7 cellular contexts compared by ENCODE assay signal in the genomic region with DNA sequence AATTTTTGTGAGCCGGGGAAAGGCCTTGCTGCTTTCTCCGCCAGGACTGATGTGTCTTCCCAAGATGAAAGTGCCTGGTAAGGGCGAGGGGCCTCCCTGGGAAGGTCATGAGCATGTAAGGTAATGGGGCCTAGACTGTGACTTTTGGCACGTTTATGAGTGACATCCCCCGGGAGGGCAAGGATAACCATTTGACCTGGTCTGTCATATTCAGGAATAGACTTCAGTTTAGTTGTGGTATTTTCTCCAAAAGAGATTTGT. TPM values are rescaled to one million over a fixed set of nuclear protein-coding genes. Genes with fewer than 3 reads are reported as not detected.
DNase-seq lines count a peak whose midpoint lies in the region; ATAC-seq, FAIRE-seq and TF ChIP-seq lines count a peak whose summit lies in the region.

No MANE protein-coding gene starts in this region.

- H3K4me3 ChIP-seq in WI38 (ENCODE audit: low read depth, low read length) (peak overlapping the region; percentile 68), fibroblast of villous mesenchyme (ENCODE audit: low read depth, low read length) (peak overlapping the region; percentile 99), osteoblast (ENCODE audit: insufficient read depth, low read length) (peak overlapping the region; percentile 90)

- no peaks in the 10 kb centered on the region for H3K9me3 ChIP-seq in osteoblast (ENCODE audit: low read depth, low read length)

- H2AFZ ChIP-seq in osteoblast (ENCODE audit: low read length), result peak overlapping the region; percentile 92

- H3K36me3 ChIP-seq in osteoblast (ENCODE audit: insufficient read depth, low read length), result peaks cover 2% of the 10 kb centered on the region

- ATAC-seq in HG03378 (IDR thresholded peaks at IDR 0.05; ENCODE audit: unreplicated experiment) (peak; percentile 9), HG02973 (IDR thresholded peaks at IDR 0.05; ENCODE audit: unreplicated experiment) (no peak)

- peaks cover 35% of the 10 kb centered on the region for H4K20me1 ChIP-seq in osteoblast (ENCODE audit: insufficient read depth, low read length)

- TF ChIP-seq CTCF in WI38 (IDR thresholded peaks at IDR 0.05; ENCODE audit: low read depth, low read length) (no peak), fibroblast of villous mesenchyme (IDR thresholded peaks at IDR 0.05; ENCODE audit: insufficient read depth, low read depth, low read length) (no peak), osteoblast (IDR thresholded peaks at IDR 0.05; ENCODE audit: extremely low read depth, low read depth, low read length) (no peak)

- no peak for TF ChIP-seq POLR2A in GM12892 (IDR thresholded peaks at IDR 0.05; ENCODE audit: low read depth, low read length)

- no peaks in the 10 kb centered on the region for H3K27me3 ChIP-seq in osteoblast (ENCODE audit: insufficient read depth, low read length)

- peaks cover 69% of the 10 kb centered on the region for H3K79me2 ChIP-seq in osteoblast (ENCODE audit: insufficient read depth, low read length)

- FAIRE-seq in GM12892 (lab: Jason Lieb, UNC), result peak; percentile 74

- DNase-seq in GM12892 (ENCODE audit: insufficient read length) (peak; percentile 23), fibroblast of villous mesenchyme (ENCODE audit: low read depth) (no peak), osteoblast (ENCODE audit: insufficient read length, low spot score, missing footprints) (peak; percentile 44), mesenteric fat pad (ENCODE audit: low spot score) (no peak)

- H3K27ac ChIP-seq in osteoblast (ENCODE audit: low read depth, low read length), result peak overlapping the region; percentile 98

- peak overlapping the region; percentile 100 for H3K4me2 ChIP-seq in osteoblast (ENCODE audit: insufficient read depth, low read length)

- H3K4me1 ChIP-seq in osteoblast (ENCODE audit: insufficient read depth, low read length), result peaks cover 33% of the 10 kb centered on the region

RNA-seq across cellular contexts. Expression of gene CNBP, which starts 0.6 kb away (rescaled TPM):
- polyA plus RNA-seq in GM12892 (2012; ENCODE audit: missing spikeins), result 328 TPM
- total RNA-seq in fibroblast of villous mesenchyme, result 197 and 202 TPM in 2 replicates
- 215 and 233 TPM in 2 replicates for total RNA-seq in osteoblast
- total RNA-seq in mesenteric fat pad, result 338 TPM

RNA-seq across cellular contexts. Expression of gene ISY1, which starts 23.5 kb away (rescaled TPM):
- 36.9 TPM for polyA plus RNA-seq in GM12892 (2012; ENCODE audit: missing spikeins)
- total RNA-seq in fibroblast of villous mesenchyme (27.4 and 32.4 TPM in 2 replicates), osteoblast (29.0 and 31.8 TPM in 2 replicates), mesenteric fat pad (23.4 TPM)

Comparison
In these comparisons a context has a peak if more than half of its experiments do, and no peak if none do; other contexts are left out.
1. DNase-seq: peak in GM12892 (single experiment) and osteoblast (single experiment); none in fibroblast of villous mesenchyme (single experiment) and mesenteric fat pad (single experiment).
2. Peak in every context shown above with its lines, with median percentiles within 50 percentile points of each other: H3K4me3 ChIP-seq.